Comparison of ENCODE assay signal across 15 cellular contexts in the genomic region with DNA sequence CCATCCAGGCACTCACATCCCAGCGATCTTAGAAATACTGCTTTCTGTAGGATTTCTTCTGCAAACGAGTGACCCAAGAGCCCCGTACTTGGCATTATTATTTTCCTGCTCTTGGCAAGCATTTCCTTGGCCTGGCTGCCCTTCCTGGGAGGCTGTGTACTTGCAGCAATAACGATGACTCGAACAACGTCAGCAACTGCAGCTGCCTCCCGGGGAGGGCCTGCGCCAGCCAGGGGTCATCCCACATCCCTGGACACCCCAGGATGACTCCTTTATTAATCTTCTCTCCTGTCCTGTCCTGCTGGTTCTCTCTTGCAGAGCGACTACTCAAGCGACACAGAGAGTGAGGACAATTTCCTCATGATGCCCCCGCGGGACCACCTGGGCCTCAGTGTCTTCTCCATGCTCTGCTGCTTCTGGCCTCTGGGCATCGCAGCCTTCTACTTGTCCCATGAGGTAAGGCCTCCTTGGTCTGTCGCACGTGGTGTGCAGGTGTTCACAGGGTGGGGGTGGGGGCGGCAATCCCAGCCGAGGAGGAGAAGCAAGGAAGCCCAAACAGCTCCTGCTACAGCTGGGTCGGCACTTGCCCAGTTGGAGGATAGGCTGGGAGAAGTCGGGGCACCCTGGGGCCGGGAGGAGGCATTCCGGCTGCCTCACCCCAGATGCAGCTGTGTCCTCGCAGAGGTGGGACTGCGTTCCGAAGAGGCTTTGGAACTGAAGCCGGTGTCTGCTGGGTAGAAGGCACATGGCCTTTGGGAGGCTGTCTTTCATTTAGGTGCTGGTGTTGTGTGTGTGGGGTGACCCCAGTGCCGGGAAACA.
DNase-seq lines count a peak whose midpoint lies in the region; ATAC-seq and TF ChIP-seq lines count a peak whose summit lies in the region.
"Had no signal": no experiment of that assay in that cellular context is flagged by ENCODE, and none has a peak within 500 bp of the region (broad histone marks: within the 10 kb centered on the region; RNA-seq: fewer than 3 reads in every experiment).

No MANE protein-coding gene starts in this region.

- ATAC-seq in stimulated activated effector memory CD8-positive, alpha-beta T cell treated with anti-CD3 and anti-CD28 coated beads, Interleukin-12 subunit alpha, Interleukin-12 subunit beta, amount 100 ng/mL, for 72 hours: no peak
- ATAC-seq: activated T-helper 17 cell treated with anti-CD3 and anti-CD28 coated beads, Interleukin-2, amount 50 U/mL, for 72 hours; stimulated activated memory B cell treated with anti-CD40 and anti-IgM and Interleukin-4, amounts not matched to agents 10 μg/mL and 1 μg/mL and 100 μg/mL, for 72 hours had no signal

- H3K4me3 ChIP-seq in AG09309 (ENCODE audit: control insufficient read depth, low read depth, low read length): no peak overlapping the region
- H3K4me3 ChIP-seq: Peyer's patch had no signal

- no peak overlapping the region for H3K27ac Mint-ChIP-seq in HFFc6
- no peak overlapping the region for H3K27ac Mint-ChIP-seq in stimulated activated effector memory CD8-positive, alpha-beta T cell treated with anti-CD3 and anti-CD28 coated beads, Interleukin-12 subunit alpha, Interleukin-12 subunit beta, amount 100 ng/mL, for 72 hours
- H3K27ac Mint-ChIP-seq: activated T-helper 17 cell treated with anti-CD3 and anti-CD28 coated beads, Interleukin-2, amount 50 U/mL, for 72 hours; brain; memory B cell; stimulated activated memory B cell treated with anti-CD40 and anti-IgM and Interleukin-4, amounts not matched to agents 10 μg/mL and 1 μg/mL and 100 μg/mL, for 72 hours had no signal

- peaks cover 31% of the 10 kb centered on the region for H3K27me3 Mint-ChIP-seq in HFFc6 (ENCODE audit: insufficient read depth)
- H3K27me3 Mint-ChIP-seq: activated T-helper 17 cell treated with anti-CD3 and anti-CD28 coated beads, Interleukin-2, amount 50 U/mL, for 72 hours had no signal

- no peaks in the 10 kb centered on the region for H3K9me3 Mint-ChIP-seq in HFFc6
- no peaks in the 10 kb centered on the region for H3K9me3 Mint-ChIP-seq in stimulated activated effector memory CD8-positive, alpha-beta T cell treated with anti-CD3 and anti-CD28 coated beads, Interleukin-12 subunit alpha, Interleukin-12 subunit beta, amount 100 ng/mL, for 72 hours
- H3K9me3 Mint-ChIP-seq: activated T-helper 17 cell treated with anti-CD3 and anti-CD28 coated beads, Interleukin-2, amount 50 U/mL, for 72 hours had no signal

- DNase-seq in AG09309 (ENCODE audit: low read depth) (peak; percentile 25), HFFc6 (peak; percentile 8), cerebellum (ENCODE audit: low spot score) (peak; percentile 22), medulla oblongata (ENCODE audit: extremely low spot score) (peak; percentile 48), NCI-H748 (lab: John Stamatoyannopoulos, UW; ENCODE audit: unreplicated experiment) (no peak), middle frontal gyrus (ENCODE audit: extremely low spot score, low spot score) (no peak)
- no peak for DNase-seq in stimulated activated CD8-positive, alpha-beta memory T cell treated with anti-CD3 and anti-CD28 coated beads, Interleukin-4, amount 100 ng/mL, for 48 hours
- DNase-seq in stimulated activated effector memory CD8-positive, alpha-beta T cell treated with anti-CD3 and anti-CD28 coated beads, Interleukin-12 subunit alpha, Interleukin-12 subunit beta, amount 100 ng/mL, for 72 hours (ENCODE audit: low spot score in 2 of 2): no peak
- DNase-seq: H7, NCI-H1048, Peyer's patch had no signal

- H3K36me3 Mint-ChIP-seq in HFFc6 (ENCODE audit: low read depth): no peaks in the 10 kb centered on the region
- H3K36me3 Mint-ChIP-seq in stimulated activated effector memory CD8-positive, alpha-beta T cell treated with anti-CD3 and anti-CD28 coated beads, Interleukin-12 subunit alpha, Interleukin-12 subunit beta, amount 100 ng/mL, for 72 hours: no peaks in the 10 kb centered on the region
- H3K36me3 Mint-ChIP-seq: brain; stimulated activated memory B cell treated with anti-CD40 and anti-IgM and Interleukin-4, amounts not matched to agents 10 μg/mL and 1 μg/mL and 100 μg/mL, for 72 hours had no signal

- H3K4me3 Mint-ChIP-seq in HFFc6: no peak overlapping the region
- H3K4me3 Mint-ChIP-seq in stimulated activated effector memory CD8-positive, alpha-beta T cell treated with anti-CD3 and anti-CD28 coated beads, Interleukin-12 subunit alpha, Interleukin-12 subunit beta, amount 100 ng/mL, for 72 hours: no peak overlapping the region
- H3K4me3 Mint-ChIP-seq: activated T-helper 17 cell treated with anti-CD3 and anti-CD28 coated beads, Interleukin-2, amount 50 U/mL, for 72 hours; brain; memory B cell; stimulated activated memory B cell treated with anti-CD40 and anti-IgM and Interleukin-4, amounts not matched to agents 10 μg/mL and 1 μg/mL and 100 μg/mL, for 72 hours had no signal

- H3K4me1 Mint-ChIP-seq in HFFc6 (ENCODE audit: low read depth): no peaks in the 10 kb centered on the region
- H3K4me1 Mint-ChIP-seq in stimulated activated effector memory CD8-positive, alpha-beta T cell treated with anti-CD3 and anti-CD28 coated beads, Interleukin-12 subunit alpha, Interleukin-12 subunit beta, amount 100 ng/mL, for 72 hours: no peaks in the 10 kb centered on the region
- H3K4me1 Mint-ChIP-seq: activated T-helper 17 cell treated with anti-CD3 and anti-CD28 coated beads, Interleukin-2, amount 50 U/mL, for 72 hours; stimulated activated memory B cell treated with anti-CD40 and anti-IgM and Interleukin-4, amounts not matched to agents 10 μg/mL and 1 μg/mL and 100 μg/mL, for 72 hours had no signal

- TF ChIP-seq CTCF in AG09309 (IDR thresholded peaks at IDR 0.05; ENCODE audit: control insufficient read depth, insufficient read depth, low read depth, low read length, missing control alignments) (no peak), HFFc6 (IDR thresholded peaks at IDR 0.05) (no peak)

Comparison
In these comparisons a context has a peak if more than half of its experiments do, and no peak if none do; other contexts are left out.
1. DNase-seq: peak in AG09309 (single experiment), HFFc6 (single experiment), cerebellum (single experiment) and medulla oblongata (single experiment); none in stimulated activated CD8-positive, alpha-beta memory T cell treated with anti-CD3 and anti-CD28 coated beads, Interleukin-4, amount 100 ng/mL, for 48 hours (single experiment), stimulated activated effector memory CD8-positive, alpha-beta T cell treated with anti-CD3 and anti-CD28 coated beads, Interleukin-12 subunit alpha, Interleukin-12 subunit beta, amount 100 ng/mL, for 72 hours (0 of 2), NCI-H748 (single experiment) and middle frontal gyrus (single experiment).